In genomic region chr4:6909113-6909969, GRCh38 we compare ENCODE assay signal across 1 cellular context.
TF ChIP-seq lines count a peak whose summit lies in the region.

Gene TBC1D14, plus strand, starts transcription at chr4:6909826. Its CDS starts 13,564 bp downstream, at chr4:6923390.

TF ChIP-seq in HepG2, 621 proteins besides CTCF, POLR2A, EP300 and RAD21 (continued from another document and continues in another):
- TF ChIP-seq KIAA2018 (CRISPR knock-in tag; IDR thresholded peaks at IDR 0.05; ENCODE audit: borderline replicate concordance) (0 out of 2 replicates have a peak, but pooled peaks have one; percentile 78), ZNF138 (CRISPR knock-in tag; IDR thresholded peaks at IDR 0.05; ENCODE audit: low read depth) (peak; percentile 56; the same call in 1 of the 2 replicates), KDM1A (CRISPR knock-in tag; IDR thresholded peaks at IDR 0.05) (no peak), ZBTB33 (CRISPR knock-in tag; IDR thresholded peaks at IDR 0.05) (peak; percentile 49), NONO (IDR thresholded peaks at IDR 0.05) (no peak), NONO (CRISPR knock-in tag; conservative IDR thresholded peaks at IDR 0.05) (0 out of 2 replicates have a peak, but pooled peaks have one; percentile 67), SP4 (CRISPR knock-in tag; IDR thresholded peaks at IDR 0.05) (peak; percentile 82), AFF4 (CRISPR knock-in tag; IDR thresholded peaks at IDR 0.05) (0 out of 2 replicates have a peak, but pooled peaks have one; percentile 51), CHCHD3 (CRISPR knock-in tag; IDR thresholded peaks at IDR 0.05) (no peak), ARNTL (CRISPR knock-in tag; IDR thresholded peaks at IDR 0.05) (0 out of 2 replicates have a peak, but pooled peaks have one; percentile 37), ZBTB4 (CRISPR knock-in tag; IDR thresholded peaks at IDR 0.05; ENCODE audit: borderline replicate concordance) (no peak), SP140L (CRISPR knock-in tag; IDR thresholded peaks at IDR 0.05; ENCODE audit: borderline replicate concordance) (no peak), KDM6A (CRISPR knock-in tag; IDR thresholded peaks at IDR 0.05; ENCODE audit: low read depth) (0 out of 2 replicates have a peak, but pooled peaks have one; percentile 21), HNF4G (IDR thresholded peaks at IDR 0.05; ENCODE audit: borderline replicate concordance, low read depth, low read length) (peak; percentile 25; the same call in 1 of the 2 replicates), HNF4G (CRISPR knock-in tag; IDR thresholded peaks at IDR 0.05; ENCODE audit: borderline replicate concordance, low read depth) (no peak), ASH2L (IDR thresholded peaks at IDR 0.05; ENCODE audit: insufficient read length, low read depth, low read length) (peak; percentile 82), ZNF446 (CRISPR knock-in tag; IDR thresholded peaks at IDR 0.05) (0 out of 2 replicates have a peak, but pooled peaks have one; percentile 62), MYPOP (CRISPR knock-in tag; IDR thresholded peaks at IDR 0.05) (peak; percentile 46; the same call in 1 of the 2 replicates), HNRNPLL (IDR thresholded peaks at IDR 0.05; ENCODE audit: low read depth, low read length, poor library complexity, severe bottlenecking) (peak; percentile 61), HCFC1 (IDR thresholded peaks at IDR 0.05; ENCODE audit: low read depth, low read length) (peak; percentile 56), ZSCAN9 (CRISPR knock-in tag; IDR thresholded peaks at IDR 0.05; ENCODE audit: borderline replicate concordance) (0 out of 2 replicates have a peak, but pooled peaks have one; percentile 24), KAT8 (CRISPR knock-in tag; IDR thresholded peaks at IDR 0.05) (peak; percentile 81), ONECUT2 (CRISPR knock-in tag; IDR thresholded peaks at IDR 0.05) (0 out of 2 replicates have a peak, but pooled peaks have one; percentile 19), MYC (CRISPR knock-in tag; IDR thresholded peaks at IDR 0.05; ENCODE audit: borderline replicate concordance) (peak; percentile 78; the same call in 1 of the 2 replicates), PRDM10 (CRISPR knock-in tag; IDR thresholded peaks at IDR 0.05; ENCODE audit: low read depth) (peak; percentile 39; the same call in 1 of the 2 replicates), ZBTB2 (CRISPR knock-in tag; IDR thresholded peaks at IDR 0.05; ENCODE audit: low read depth) (0 out of 2 replicates have a peak, but pooled peaks have one; percentile 20), ZFP90 (CRISPR knock-in tag; IDR thresholded peaks at IDR 0.05; ENCODE audit: borderline replicate concordance) (peak; percentile 44; the same call in 1 of the 2 replicates), HNRNPK (IDR thresholded peaks at IDR 0.05; ENCODE audit: low read depth, low read length, poor library complexity, severe bottlenecking) (peak; percentile 58)
